ENCODE assay signal across 1 cellular context in genomic region chr10:11743461-11744338, GRCh38.
TF ChIP-seq lines count a peak whose summit lies in the region.

No MANE protein-coding gene starts in this region.

TF ChIP-seq in H1, 55 proteins besides CTCF, POLR2A, EP300 and RAD21 (continued from another document):
- TF ChIP-seq CTBP2 (IDR thresholded peaks at IDR 0.05; ENCODE audit: borderline replicate concordance, insufficient read depth, insufficient read length, low read length), result no peak
- no peak for TF ChIP-seq CHD1 (IDR thresholded peaks at IDR 0.05; ENCODE audit: low read depth, low read length)
- TF ChIP-seq KDM5A (IDR thresholded peaks at IDR 0.05; ENCODE audit: low read length), result no peak
- TF ChIP-seq BACH1 (IDR thresholded peaks at IDR 0.05; ENCODE audit: low read length), result no peak
- TF ChIP-seq ATF3 (IDR thresholded peaks at IDR 0.05; ENCODE audit: insufficient read depth, low read depth, low read length), result no peak
- TF ChIP-seq YY1 (IDR thresholded peaks at IDR 0.05; ENCODE audit: low read depth, low read length), result no peak
- TF ChIP-seq PHF8 (conservative IDR thresholded peaks at IDR 0.05; ENCODE audit: low read depth, low read length), result no peak
- TF ChIP-seq KDM1A (IDR thresholded peaks at IDR 0.05; ENCODE audit: borderline replicate concordance, low read length), result no peak
- no peak for TF ChIP-seq JUN (IDR thresholded peaks at IDR 0.05; ENCODE audit: low read depth, low read length)
- TF ChIP-seq SRF (IDR thresholded peaks at IDR 0.05; ENCODE audit: low read depth, low read length), result no peak
- TF ChIP-seq POU5F1 (IDR thresholded peaks at IDR 0.05; ENCODE audit: low read depth, low read length), result no peak
